Comparison of ENCODE assay signal across 1 cellular context in the genomic region with DNA sequence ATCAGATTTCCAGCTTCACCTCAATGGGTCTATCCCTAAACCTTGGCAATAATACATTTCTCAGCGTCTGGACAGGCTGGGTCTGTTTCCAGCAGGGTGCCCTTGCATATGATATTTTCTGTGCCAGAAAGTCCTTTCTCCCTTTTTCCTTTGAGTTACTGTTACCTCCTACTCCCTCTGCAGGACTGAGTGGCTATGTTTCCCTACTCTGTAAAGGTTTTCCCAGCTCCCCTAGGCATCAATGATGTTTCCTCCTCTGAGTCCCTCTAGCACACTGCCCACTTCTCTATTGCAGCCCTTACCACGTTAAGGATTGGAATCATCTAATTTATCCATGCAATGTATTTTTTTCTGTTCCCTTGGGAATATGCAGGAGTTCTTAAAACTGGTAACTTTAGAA.
TF ChIP-seq lines count a peak whose summit lies in the region.

No MANE protein-coding gene starts in this region.

TF ChIP-seq in A549, 52 proteins besides CTCF, POLR2A, EP300 and RAD21 (continued from another document):
- no peak for TF ChIP-seq POLR2AphosphoS2 (conservative IDR thresholded peaks at IDR 0.05; ENCODE audit: low read length)
